8 cellular contexts compared by ENCODE assay signal in the genomic region with DNA sequence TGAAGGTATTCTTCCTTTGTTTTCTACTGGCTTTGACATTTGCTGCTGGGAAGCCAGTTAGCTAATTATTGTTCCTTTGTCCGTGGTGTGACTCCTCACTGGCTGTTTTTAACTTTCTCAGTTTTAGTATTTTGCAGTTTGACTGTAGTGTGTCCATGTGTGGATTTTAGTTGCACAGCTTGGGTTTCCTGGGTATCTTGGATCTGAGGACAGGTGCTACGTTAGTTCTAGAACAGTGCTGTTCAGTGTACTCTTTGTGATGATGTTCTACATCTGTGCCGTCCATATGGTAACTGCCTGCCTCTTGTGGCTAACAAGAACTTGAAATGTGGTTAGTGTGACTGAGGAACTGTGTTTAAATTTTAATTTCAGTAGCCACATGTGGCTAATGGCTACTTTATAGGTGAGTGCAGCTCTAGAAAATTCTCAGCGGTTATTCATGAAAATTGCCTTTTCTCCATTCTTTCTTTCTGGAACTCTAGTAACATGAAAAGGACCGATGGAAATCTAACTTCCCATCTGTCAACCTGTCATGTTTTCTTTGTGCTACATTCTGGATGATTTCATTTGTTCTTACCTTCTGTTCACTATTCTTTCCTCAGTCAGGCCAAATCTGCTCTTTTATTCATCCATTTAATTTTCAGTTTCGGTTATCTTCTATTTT. TPM values are rescaled to one million over a fixed set of nuclear protein-coding genes. Genes with fewer than 3 reads are reported as not detected.
DNase-seq lines count a peak whose midpoint lies in the region; ATAC-seq, FAIRE-seq and TF ChIP-seq lines count a peak whose summit lies in the region.

No MANE protein-coding gene starts in this region.

- H3K9ac ChIP-seq in HUES64 (ENCODE audit: low read depth, low read length): no peak overlapping the region

- no peaks in the 10 kb centered on the region for H3K27me3 ChIP-seq in HUES64 (ENCODE audit: insufficient read depth, low read length)

- no peaks in the 10 kb centered on the region for H3K36me3 ChIP-seq in HUES64 (ENCODE audit: insufficient read depth, low read length)

- no peaks in the 10 kb centered on the region for H3K9me3 ChIP-seq in HUES64 (ENCODE audit: insufficient read depth, low read depth, low read length)

- H3K27ac ChIP-seq in HUES64 (ENCODE audit: low read depth, low read length): peak overlapping the region; percentile 8

- peak; percentile 91 for ATAC-seq in GM21576 (IDR thresholded peaks at IDR 0.05; ENCODE audit: unreplicated experiment)

- FAIRE-seq in GM12892 (lab: Jason Lieb, UNC): peak; percentile 91

- DNase-seq in GM12892 (ENCODE audit: insufficient read length) (no peak), globus pallidus (ENCODE audit: low spot score) (peak; percentile 73), dedifferentiated amniotic fluid mesenchymal stem cell (ENCODE audit: extremely low spot score) (no peak), NCI-H1105 (lab: John Stamatoyannopoulos, UW) (no peak), DMS79 (lab: John Stamatoyannopoulos, UW) (no peak), GM03348 (ENCODE audit: low spot score) (no peak)

- H3K4me1 ChIP-seq in HUES64 (ENCODE audit: insufficient read depth, low read length): peaks cover 66% of the 10 kb centered on the region

- TF ChIP-seq POLR2A in GM12892 (IDR thresholded peaks at IDR 0.05; ENCODE audit: low read depth, low read length): no peak

- no peak overlapping the region for H3K4me3 ChIP-seq in HUES64 (ENCODE audit: low read length)

- WGBS in HUES64: 78% methylated on average over 5 of the region's 6 CpGs

RNA-seq across cellular contexts. Expression of a gene that starts 7.4 kb away (rescaled TPM):
- polyA plus RNA-seq in GM12892 (2012; ENCODE audit: missing spikeins): 7.8 TPM
- polyA plus RNA-seq in HUES64 (2013, experiment 1 of 2): 23.2 TPM
- 24.6 TPM for polyA plus RNA-seq in HUES64 (2013, experiment 2 of 2)
